Comparison of ENCODE assay signal across 21 cellular contexts in the genomic region with DNA sequence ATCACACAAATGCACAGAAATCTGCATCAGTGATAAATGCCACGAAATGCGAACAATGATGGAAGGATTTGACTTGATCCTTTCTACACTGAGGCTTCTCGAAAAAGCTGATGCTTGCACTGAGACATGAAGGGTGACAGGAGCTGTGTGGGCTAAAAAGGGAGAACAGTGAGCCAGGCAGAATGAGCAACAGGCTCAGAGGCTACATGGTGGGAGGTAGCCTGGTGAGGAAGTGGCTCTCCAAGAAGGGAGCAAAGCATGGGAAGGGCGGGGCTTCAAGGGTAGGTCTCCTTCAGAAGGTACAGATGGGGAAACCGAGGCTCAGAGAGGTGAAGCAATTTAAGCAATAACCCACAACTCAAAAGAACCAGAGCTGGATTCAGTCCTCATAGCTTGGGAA.
"Had no signal": no experiment of that assay in that cellular context is flagged by ENCODE, and none has a peak within 500 bp of the region (broad histone marks: within the 10 kb centered on the region; RNA-seq: fewer than 3 reads in every experiment).

No MANE protein-coding gene starts in this region.

- DNase-seq: colonic mucosa; cortex of kidney; dorsolateral prefrontal cortex; effector CD4-positive, alpha-beta T cell; effector CD8-positive, alpha-beta T cell; effector memory CD4-positive, alpha-beta T cell; effector memory CD8-positive, alpha-beta T cell; endodermal cell; erythroblast; esophagus squamous epithelium; foreskin fibroblast; foreskin keratinocyte; foreskin melanocyte; gastrocnemius medialis; glutamatergic neuron; heart left ventricle; heart right ventricle had no signal

- H3K4me1 ChIP-seq: colonic mucosa, esophagus muscularis mucosa, gastrocnemius medialis, gastroesophageal sphincter had no signal

- H3K4me3 ChIP-seq: colonic mucosa, coronary artery, dorsolateral prefrontal cortex, esophagus muscularis mucosa, esophagus squamous epithelium, gastrocnemius medialis, gastroesophageal sphincter, heart left ventricle, heart right ventricle had no signal

- H3K27ac ChIP-seq: colonic mucosa, coronary artery, dorsolateral prefrontal cortex, epithelial cell of prostate, esophagus muscularis mucosa, esophagus squamous epithelium, foreskin keratinocyte, gastrocnemius medialis, gastroesophageal sphincter, heart left ventricle, heart right ventricle had no signal

- H3K27me3 ChIP-seq: colonic mucosa, dorsolateral prefrontal cortex, esophagus muscularis mucosa, esophagus squamous epithelium, foreskin keratinocyte, gastrocnemius medialis, gastroesophageal sphincter, heart left ventricle, heart right ventricle had no signal

- H3K36me3 ChIP-seq: colonic mucosa, esophagus muscularis mucosa, esophagus squamous epithelium, gastrocnemius medialis, gastroesophageal sphincter, heart left ventricle, heart right ventricle had no signal

- H3K9me3 ChIP-seq: colonic mucosa, esophagus muscularis mucosa, esophagus squamous epithelium, gastrocnemius medialis, gastroesophageal sphincter, heart left ventricle, heart right ventricle had no signal
